In the genomic region with DNA sequence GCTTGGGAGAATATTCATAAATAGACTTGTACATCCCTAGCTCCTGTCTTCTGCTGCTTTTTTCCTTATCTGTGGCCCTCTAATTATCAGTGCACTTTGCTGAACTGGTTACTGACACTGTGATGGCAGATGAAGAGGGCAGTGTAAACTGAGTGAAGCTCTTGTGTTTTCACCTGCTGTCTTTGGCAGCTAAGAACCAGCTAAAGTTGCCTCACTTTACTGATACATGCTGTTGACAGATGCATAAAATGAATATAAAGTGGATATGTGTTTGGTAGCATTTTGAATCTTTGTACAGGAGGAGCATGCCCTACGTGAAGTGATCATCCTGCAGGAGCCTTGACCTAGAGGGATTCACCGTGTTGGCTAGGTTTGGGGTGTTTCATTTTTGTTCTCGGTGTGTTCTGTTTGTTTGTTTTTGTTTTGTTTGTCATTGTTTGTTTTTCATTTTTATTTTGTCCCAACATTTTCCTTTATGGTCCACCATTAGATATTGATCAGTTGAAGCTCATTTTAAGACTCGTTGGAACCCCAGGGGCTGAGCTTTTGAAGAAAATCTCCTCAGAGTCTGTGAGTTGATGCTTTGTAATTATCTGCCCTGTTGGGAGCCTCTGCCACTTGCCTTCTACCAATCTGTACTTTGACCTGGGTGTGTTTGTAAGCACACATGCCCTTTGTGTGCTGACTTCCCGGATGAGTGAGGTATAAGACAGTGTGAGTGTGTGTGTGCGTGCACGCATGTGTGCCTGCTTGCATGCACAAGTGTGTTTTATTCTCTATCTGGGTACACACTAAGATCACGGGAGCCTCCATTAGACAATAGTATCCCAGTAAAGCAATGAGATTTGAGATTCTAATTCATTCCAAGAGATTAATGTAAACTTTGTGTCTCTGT, we compare ENCODE assay signal across 1 cellular context.
TF ChIP-seq lines count a peak whose summit lies in the region.

No MANE protein-coding gene starts in this region.

TF ChIP-seq in HepG2, 621 proteins besides CTCF, POLR2A, EP300 and RAD21 (continued from another document and continues in another):
- TF ChIP-seq, protein P1, sequence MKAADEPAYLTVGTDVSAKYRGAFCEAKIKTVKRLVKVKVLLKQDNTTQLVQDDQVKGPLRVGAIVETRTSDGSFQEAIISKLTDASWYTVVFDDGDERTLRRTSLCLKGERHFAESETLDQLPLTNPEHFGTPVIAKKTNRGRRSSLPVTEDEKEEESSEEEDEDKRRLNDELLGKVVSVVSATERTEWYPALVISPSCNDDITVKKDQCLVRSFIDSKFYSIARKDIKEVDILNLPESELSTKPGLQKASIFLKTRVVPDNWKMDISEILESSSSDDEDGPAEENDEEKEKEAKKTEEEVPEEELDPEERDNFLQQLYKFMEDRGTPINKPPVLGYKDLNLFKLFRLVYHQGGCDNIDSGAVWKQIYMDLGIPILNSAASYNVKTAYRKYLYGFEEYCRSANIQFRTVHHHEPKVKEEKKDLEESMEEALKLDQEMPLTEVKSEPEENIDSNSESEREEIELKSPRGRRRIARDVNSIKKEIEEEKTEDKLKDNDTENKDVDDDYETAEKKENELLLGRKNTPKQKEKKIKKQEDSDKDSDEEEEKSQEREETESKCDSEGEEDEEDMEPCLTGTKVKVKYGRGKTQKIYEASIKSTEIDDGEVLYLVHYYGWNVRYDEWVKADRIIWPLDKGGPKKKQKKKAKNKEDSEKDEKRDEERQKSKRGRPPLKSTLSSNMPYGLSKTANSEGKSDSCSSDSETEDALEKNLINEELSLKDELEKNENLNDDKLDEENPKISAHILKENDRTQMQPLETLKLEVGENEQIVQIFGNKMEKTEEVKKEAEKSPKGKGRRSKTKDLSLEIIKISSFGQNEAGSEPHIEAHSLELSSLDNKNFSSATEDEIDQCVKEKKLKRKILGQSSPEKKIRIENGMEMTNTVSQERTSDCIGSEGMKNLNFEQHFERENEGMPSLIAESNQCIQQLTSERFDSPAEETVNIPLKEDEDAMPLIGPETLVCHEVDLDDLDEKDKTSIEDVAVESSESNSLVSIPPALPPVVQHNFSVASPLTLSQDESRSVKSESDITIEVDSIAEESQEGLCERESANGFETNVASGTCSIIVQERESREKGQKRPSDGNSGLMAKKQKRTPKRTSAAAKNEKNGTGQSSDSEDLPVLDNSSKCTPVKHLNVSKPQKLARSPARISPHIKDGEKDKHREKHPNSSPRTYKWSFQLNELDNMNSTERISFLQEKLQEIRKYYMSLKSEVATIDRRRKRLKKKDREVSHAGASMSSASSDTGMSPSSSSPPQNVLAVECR (CRISPR knock-in tag; IDR thresholded peaks at IDR 0.05; ENCODE audit: borderline replicate concordance): peak; percentile 64; the same call in 1 of the 2 replicates
- TF ChIP-seq ZNF570 (CRISPR knock-in tag; IDR thresholded peaks at IDR 0.05; ENCODE audit: borderline replicate concordance): no peak
- TF ChIP-seq ZNF484 (CRISPR knock-in tag; IDR thresholded peaks at IDR 0.05; ENCODE audit: borderline replicate concordance, low read depth): no peak
- TF ChIP-seq, protein P2, sequence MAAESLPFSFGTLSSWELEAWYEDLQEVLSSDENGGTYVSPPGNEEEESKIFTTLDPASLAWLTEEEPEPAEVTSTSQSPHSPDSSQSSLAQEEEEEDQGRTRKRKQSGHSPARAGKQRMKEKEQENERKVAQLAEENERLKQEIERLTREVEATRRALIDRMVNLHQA (CRISPR knock-in tag; IDR thresholded peaks at IDR 0.05): no peak
- peak; percentile 54; the same call in 1 of the 2 replicates for TF ChIP-seq SIX4 (CRISPR knock-in tag; IDR thresholded peaks at IDR 0.05)
- no peak for TF ChIP-seq BRF2 (CRISPR knock-in tag; IDR thresholded peaks at IDR 0.05)
- no peak for TF ChIP-seq LCORL (IDR thresholded peaks at IDR 0.05)
- TF ChIP-seq LCORL (CRISPR knock-in tag; IDR thresholded peaks at IDR 0.05): peak; percentile 80
- no peak for TF ChIP-seq SRSF9 (IDR thresholded peaks at IDR 0.05; ENCODE audit: borderline replicate concordance, insufficient read depth, low read depth, low read length, poor library complexity, severe bottlenecking)
- 0 out of 2 replicates have a peak, but pooled peaks have one; percentile 23 for TF ChIP-seq DNMT3B (CRISPR knock-in tag; conservative IDR thresholded peaks at IDR 0.05)
- peak; percentile 38; the same call in 1 of the 2 replicates for TF ChIP-seq CCDC6 (CRISPR knock-in tag; IDR thresholded peaks at IDR 0.05)
- peak; percentile 72; the same call in 1 of the 2 replicates for TF ChIP-seq KLF6 (CRISPR knock-in tag; IDR thresholded peaks at IDR 0.05)
- no peak for TF ChIP-seq PRPF4 (IDR thresholded peaks at IDR 0.05; ENCODE audit: low read depth, low read length, poor library complexity, severe bottlenecking)
- TF ChIP-seq ZFP37 (CRISPR knock-in tag; IDR thresholded peaks at IDR 0.05; ENCODE audit: borderline replicate concordance): no peak
- TF ChIP-seq, protein P3, sequence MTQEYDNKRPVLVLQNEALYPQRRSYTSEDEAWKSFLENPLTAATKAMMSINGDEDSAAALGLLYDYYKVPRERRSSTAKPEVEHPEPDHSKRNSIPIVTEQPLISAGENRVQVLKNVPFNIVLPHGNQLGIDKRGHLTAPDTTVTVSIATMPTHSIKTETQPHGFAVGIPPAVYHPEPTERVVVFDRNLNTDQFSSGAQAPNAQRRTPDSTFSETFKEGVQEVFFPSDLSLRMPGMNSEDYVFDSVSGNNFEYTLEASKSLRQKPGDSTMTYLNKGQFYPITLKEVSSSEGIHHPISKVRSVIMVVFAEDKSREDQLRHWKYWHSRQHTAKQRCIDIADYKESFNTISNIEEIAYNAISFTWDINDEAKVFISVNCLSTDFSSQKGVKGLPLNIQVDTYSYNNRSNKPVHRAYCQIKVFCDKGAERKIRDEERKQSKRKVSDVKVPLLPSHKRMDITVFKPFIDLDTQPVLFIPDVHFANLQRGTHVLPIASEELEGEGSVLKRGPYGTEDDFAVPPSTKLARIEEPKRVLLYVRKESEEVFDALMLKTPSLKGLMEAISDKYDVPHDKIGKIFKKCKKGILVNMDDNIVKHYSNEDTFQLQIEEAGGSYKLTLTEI (CRISPR knock-in tag; conservative IDR thresholded peaks at IDR 0.05): no peak
- TF ChIP-seq, protein P4, sequence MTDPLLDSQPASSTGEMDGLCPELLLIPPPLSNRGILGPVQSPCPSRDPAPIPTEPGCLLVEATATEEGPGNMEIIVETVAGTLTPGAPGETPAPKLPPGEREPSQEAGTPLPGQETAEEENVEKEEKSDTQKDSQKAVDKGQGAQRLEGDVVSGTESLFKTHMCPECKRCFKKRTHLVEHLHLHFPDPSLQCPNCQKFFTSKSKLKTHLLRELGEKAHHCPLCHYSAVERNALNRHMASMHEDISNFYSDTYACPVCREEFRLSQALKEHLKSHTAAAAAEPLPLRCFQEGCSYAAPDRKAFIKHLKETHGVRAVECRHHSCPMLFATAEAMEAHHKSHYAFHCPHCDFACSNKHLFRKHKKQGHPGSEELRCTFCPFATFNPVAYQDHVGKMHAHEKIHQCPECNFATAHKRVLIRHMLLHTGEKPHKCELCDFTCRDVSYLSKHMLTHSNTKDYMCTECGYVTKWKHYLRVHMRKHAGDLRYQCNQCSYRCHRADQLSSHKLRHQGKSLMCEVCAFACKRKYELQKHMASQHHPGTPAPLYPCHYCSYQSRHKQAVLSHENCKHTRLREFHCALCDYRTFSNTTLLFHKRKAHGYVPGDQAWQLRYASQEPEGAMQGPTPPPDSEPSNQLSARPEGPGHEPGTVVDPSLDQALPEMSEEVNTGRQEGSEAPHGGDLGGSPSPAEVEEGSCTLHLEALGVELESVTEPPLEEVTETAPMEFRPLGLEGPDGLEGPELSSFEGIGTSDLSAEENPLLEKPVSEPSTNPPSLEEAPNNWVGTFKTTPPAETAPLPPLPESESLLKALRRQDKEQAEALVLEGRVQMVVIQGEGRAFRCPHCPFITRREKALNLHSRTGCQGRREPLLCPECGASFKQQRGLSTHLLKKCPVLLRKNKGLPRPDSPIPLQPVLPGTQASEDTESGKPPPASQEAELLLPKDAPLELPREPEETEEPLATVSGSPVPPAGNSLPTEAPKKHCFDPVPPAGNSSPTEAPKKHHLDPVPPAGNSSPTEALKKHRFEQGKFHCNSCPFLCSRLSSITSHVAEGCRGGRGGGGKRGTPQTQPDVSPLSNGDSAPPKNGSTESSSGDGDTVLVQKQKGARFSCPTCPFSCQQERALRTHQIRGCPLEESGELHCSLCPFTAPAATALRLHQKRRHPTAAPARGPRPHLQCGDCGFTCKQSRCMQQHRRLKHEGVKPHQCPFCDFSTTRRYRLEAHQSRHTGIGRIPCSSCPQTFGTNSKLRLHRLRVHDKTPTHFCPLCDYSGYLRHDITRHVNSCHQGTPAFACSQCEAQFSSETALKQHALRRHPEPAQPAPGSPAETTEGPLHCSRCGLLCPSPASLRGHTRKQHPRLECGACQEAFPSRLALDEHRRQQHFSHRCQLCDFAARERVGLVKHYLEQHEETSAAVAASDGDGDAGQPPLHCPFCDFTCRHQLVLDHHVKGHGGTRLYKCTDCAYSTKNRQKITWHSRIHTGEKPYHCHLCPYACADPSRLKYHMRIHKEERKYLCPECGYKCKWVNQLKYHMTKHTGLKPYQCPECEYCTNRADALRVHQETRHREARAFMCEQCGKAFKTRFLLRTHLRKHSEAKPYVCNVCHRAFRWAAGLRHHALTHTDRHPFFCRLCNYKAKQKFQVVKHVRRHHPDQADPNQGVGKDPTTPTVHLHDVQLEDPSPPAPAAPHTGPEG (CRISPR knock-in tag; IDR thresholded peaks at IDR 0.05): peak; percentile 66; the same call in 1 of the 2 replicates
- no peak for TF ChIP-seq NR3C1 (CRISPR knock-in tag; IDR thresholded peaks at IDR 0.05)
- peak; percentile 90 for TF ChIP-seq ZKSCAN8 (CRISPR knock-in tag; IDR thresholded peaks at IDR 0.05; ENCODE audit: borderline replicate concordance)
- peak; percentile 87 for TF ChIP-seq YEATS2 (CRISPR knock-in tag; IDR thresholded peaks at IDR 0.05; ENCODE audit: borderline replicate concordance)
- TF ChIP-seq ZFP90 (CRISPR knock-in tag; IDR thresholded peaks at IDR 0.05; ENCODE audit: borderline replicate concordance): 0 out of 2 replicates have a peak, but pooled peaks have one; percentile 23
- TF ChIP-seq, protein P5, sequence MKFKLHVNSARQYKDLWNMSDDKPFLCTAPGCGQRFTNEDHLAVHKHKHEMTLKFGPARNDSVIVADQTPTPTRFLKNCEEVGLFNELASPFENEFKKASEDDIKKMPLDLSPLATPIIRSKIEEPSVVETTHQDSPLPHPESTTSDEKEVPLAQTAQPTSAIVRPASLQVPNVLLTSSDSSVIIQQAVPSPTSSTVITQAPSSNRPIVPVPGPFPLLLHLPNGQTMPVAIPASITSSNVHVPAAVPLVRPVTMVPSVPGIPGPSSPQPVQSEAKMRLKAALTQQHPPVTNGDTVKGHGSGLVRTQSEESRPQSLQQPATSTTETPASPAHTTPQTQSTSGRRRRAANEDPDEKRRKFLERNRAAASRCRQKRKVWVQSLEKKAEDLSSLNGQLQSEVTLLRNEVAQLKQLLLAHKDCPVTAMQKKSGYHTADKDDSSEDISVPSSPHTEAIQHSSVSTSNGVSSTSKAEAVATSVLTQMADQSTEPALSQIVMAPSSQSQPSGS (CRISPR knock-in tag; IDR thresholded peaks at IDR 0.05): peak; percentile 91
- peak; percentile 9 to 82; a peak in 1 of 4 replicates for TF ChIP-seq HMGXB4 (CRISPR knock-in tag; IDR thresholded peaks at IDR 0.05; ENCODE audit: borderline replicate concordance in 1 of 2, low read depth in 1 of 2)
- no peak; the same call in 1 of the 2 replicates for TF ChIP-seq ZNF83 (CRISPR knock-in tag; IDR thresholded peaks at IDR 0.05; ENCODE audit: borderline replicate concordance)
- TF ChIP-seq MYC (CRISPR knock-in tag; IDR thresholded peaks at IDR 0.05; ENCODE audit: borderline replicate concordance): peak; percentile 93
- TF ChIP-seq SCMH1 (CRISPR knock-in tag; IDR thresholded peaks at IDR 0.05; ENCODE audit: borderline replicate concordance): no peak
- TF ChIP-seq NPAS2 (CRISPR knock-in tag; IDR thresholded peaks at IDR 0.05; ENCODE audit: borderline replicate concordance): no peak
- TF ChIP-seq ZNF234 (CRISPR knock-in tag; conservative IDR thresholded peaks at IDR 0.05): no peak
- TF ChIP-seq ZSCAN20 (CRISPR knock-in tag; IDR thresholded peaks at IDR 0.05; ENCODE audit: borderline replicate concordance): no peak
- TF ChIP-seq ZNF530 (CRISPR knock-in tag; IDR thresholded peaks at IDR 0.05; ENCODE audit: low read depth): no peak
- no peak for TF ChIP-seq ZBTB2 (CRISPR knock-in tag; IDR thresholded peaks at IDR 0.05; ENCODE audit: low read depth)
- TF ChIP-seq PLRG1 (conservative IDR thresholded peaks at IDR 0.05): no peak
- TF ChIP-seq TOE1 (CRISPR knock-in tag; IDR thresholded peaks at IDR 0.05): peak; percentile 85
- TF ChIP-seq ZFP41 (CRISPR knock-in tag; IDR thresholded peaks at IDR 0.05; ENCODE audit: borderline replicate concordance): no peak
- peak; percentile 79; the same call in 1 of the 2 replicates for TF ChIP-seq SP5 (CRISPR knock-in tag; IDR thresholded peaks at IDR 0.05; ENCODE audit: borderline replicate concordance, low read depth)
- no peak for TF ChIP-seq ZNF30 (CRISPR knock-in tag; IDR thresholded peaks at IDR 0.05)
- TF ChIP-seq EHMT2 (IDR thresholded peaks at IDR 0.05; ENCODE audit: borderline replicate concordance, low read depth, low read length): 0 out of 2 replicates have a peak, but pooled peaks have one; percentile 18
- peak; percentile 69 for TF ChIP-seq TCF7 (IDR thresholded peaks at IDR 0.05; ENCODE audit: low read depth)
- TF ChIP-seq PHF8 (CRISPR knock-in tag; IDR thresholded peaks at IDR 0.05): peak; percentile 51; the same call in 1 of the 2 replicates
- no peak for TF ChIP-seq SNRNP70 (IDR thresholded peaks at IDR 0.05; ENCODE audit: low read depth, low read length)
